ENCODE assay signal across 15 cellular contexts in genomic region chr5:66666778-66667177, GRCh38.
DNase-seq lines count a peak whose midpoint lies in the region; ATAC-seq and TF ChIP-seq lines count a peak whose summit lies in the region.
"Had no signal": no experiment of that assay in that cellular context is flagged by ENCODE, and none has a peak within 500 bp of the region (broad histone marks: within the 10 kb centered on the region; RNA-seq: fewer than 3 reads in every experiment).

No MANE protein-coding gene starts in this region.

- TF ChIP-seq CTCF in WERI-Rb-1 (IDR thresholded peaks at IDR 0.05; ENCODE audit: low read depth, low read length), result no peak

- ATAC-seq in right cardiac atrium, result no peak
- no peak for ATAC-seq in left cardiac atrium
- no peak for ATAC-seq in HG03469 (IDR thresholded peaks at IDR 0.05; ENCODE audit: unreplicated experiment)

- WGBS in right cardiac atrium, result 65% methylated on average over 3 of the region's 3 CpGs

- H3K27ac ChIP-seq in right cardiac atrium (ENCODE audit: low read length), result no peak overlapping the region
- no peak overlapping the region for H3K27ac ChIP-seq in WERI-Rb-1
- H3K27ac ChIP-seq: KMS-11, ovary, tibial nerve had no signal

- DNase-seq in right cardiac atrium, result peak; percentile 31 to 51 (median 50)
- no peak for DNase-seq in left cardiac atrium
- peak; percentile 30 for DNase-seq in NCI-H2081 treated with DMSO at 0.1 percent for 48 hours (lab: John Stamatoyannopoulos, UW)
- peak; percentile 29 for DNase-seq in SW480 (ENCODE audit: low spot score)
- DNase-seq in GF-D8 (lab: John Stamatoyannopoulos, UW), result no peak
- DNase-seq in WERI-Rb-1, result no peak
- no peak for DNase-seq in stimulated activated naive CD4-positive, alpha-beta T cell treated with Interleukin-2 at 50 U/mL for 16 hours (lab: John Stamatoyannopoulos, UW)
- DNase-seq: activated CD8-positive, alpha-beta memory T cell treated with anti-CD3 and anti-CD28 coated beads for 24 hours; activated gamma-delta T cell treated with Interleukin-2 at 50 U/mL for 16 hours; NCI-H446; ovary; stimulated activated CD4-positive, alpha-beta T cell treated with anti-CD3 and anti-CD28 coated beads, Interleukin-12 subunit alpha, Interleukin-12 subunit beta, amount 100 ng/mL, for 4 hours had no signal

- no peaks in the 10 kb centered on the region for H3K36me3 ChIP-seq in WERI-Rb-1
- H3K36me3 ChIP-seq: ovary, tibial nerve had no signal

- no peaks in the 10 kb centered on the region for H3K9me3 ChIP-seq in right cardiac atrium (ENCODE audit: control insufficient read depth, low read length)
- no peaks in the 10 kb centered on the region for H3K9me3 ChIP-seq in WERI-Rb-1 (ENCODE audit: severe bottlenecking)
- H3K9me3 ChIP-seq: ovary, tibial nerve had no signal

- peaks cover 15% of the 10 kb centered on the region for H3K4me1 ChIP-seq in right cardiac atrium (ENCODE audit: control insufficient read depth, insufficient read depth, low read length)

- H3K4me3 ChIP-seq in right cardiac atrium (ENCODE audit: low read length) (no peak overlapping the region), WERI-Rb-1 (ENCODE audit: low read depth, low read length) (no peak overlapping the region)
- H3K4me3 ChIP-seq: ovary, tibial nerve had no signal

- intact Hi-C loops in right cardiac atrium (cut with DNase I) (no loop called here), left cardiac atrium (cut with DNase I) (no loop called here)

- H3K27me3 ChIP-seq in right cardiac atrium (ENCODE audit: control insufficient read depth, insufficient read depth) (no peaks in the 10 kb centered on the region), WERI-Rb-1 (ENCODE audit: insufficient read depth, low read depth, severe bottlenecking) (no peaks in the 10 kb centered on the region)
- H3K27me3 ChIP-seq: ovary, tibial nerve had no signal

Comparison
In these comparisons a context has a peak if more than half of its experiments do, and no peak if none do; other contexts are left out.
1. DNase-seq: peak in right cardiac atrium (3 of 3), NCI-H2081 treated with DMSO at 0.1 percent for 48 hours (single experiment) and SW480 (single experiment); none in left cardiac atrium (single experiment), GF-D8 (single experiment), WERI-Rb-1 (single experiment) and stimulated activated naive CD4-positive, alpha-beta T cell treated with Interleukin-2 at 50 U/mL for 16 hours (single experiment).